Comparison of ENCODE assay signal across 23 cellular contexts in the genomic region with DNA sequence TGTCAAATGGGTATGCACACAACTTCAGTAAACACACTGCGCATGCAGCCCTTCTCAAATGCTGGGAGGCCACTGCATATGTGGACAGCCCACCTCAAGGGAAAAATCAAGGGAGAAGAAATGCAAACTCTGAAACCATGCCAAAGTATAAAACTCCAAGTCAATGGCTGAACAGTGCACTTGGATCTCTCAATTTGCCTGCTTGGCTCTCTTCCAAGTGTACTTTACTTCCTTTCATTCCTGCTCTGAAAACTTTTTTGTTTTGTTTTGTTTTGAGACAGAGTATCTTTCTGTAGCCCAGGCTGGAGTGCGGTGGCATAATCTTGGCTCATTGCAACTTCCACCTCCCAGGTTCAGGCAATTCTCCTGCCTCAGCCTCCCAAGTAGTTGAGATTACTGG. TPM values are rescaled to one million over a fixed set of nuclear protein-coding genes. Genes with fewer than 3 reads are reported as not detected.
DNase-seq lines count a peak whose midpoint lies in the region; ATAC-seq, FAIRE-seq and TF ChIP-seq lines count a peak whose summit lies in the region.
"Had no signal": no experiment of that assay in that cellular context is flagged by ENCODE, and none has a peak within 500 bp of the region (broad histone marks: within the 10 kb centered on the region; RNA-seq: fewer than 3 reads in every experiment).

No MANE protein-coding gene starts in this region.

- H2AFZ ChIP-seq in GM23338 = peak overlapping the region; percentile 67; the same call in 1 of the 2 replicates

- no peak for FAIRE-seq in small intestine (lab: Jason Lieb, UNC)
- FAIRE-seq: GM12892, H54 had no signal

- H3K4me3 Mint-ChIP-seq in GM23338 = no peak overlapping the region

- H3K27ac Mint-ChIP-seq in GM23338 = no peak overlapping the region

- H3K4me3 ChIP-seq in GM23338 (no peak overlapping the region), left lung (no peak overlapping the region), small intestine (ENCODE audit: low read depth in 1 of 2, low read length in 2 of 2) (no peak overlapping the region)
- H3K4me3 ChIP-seq: SJCRH30 had no signal

- H3K4me2 ChIP-seq in GM23338 = no peak overlapping the region

- H3K27me3 ChIP-seq in GM23338 (ENCODE audit: insufficient read depth) (no peaks in the 10 kb centered on the region), left lung (no peaks in the 10 kb centered on the region), small intestine (ENCODE audit: control insufficient read depth in 2 of 2, insufficient read depth in 2 of 2, low read length in 2 of 2) (no peaks in the 10 kb centered on the region)
- H3K27me3 ChIP-seq: SJCRH30 had no signal

- no peak overlapping the region for H3K27ac ChIP-seq in GM23338 (ENCODE audit: low read depth)
- no peak overlapping the region for H3K27ac ChIP-seq in left lung
- H3K27ac ChIP-seq in small intestine (ENCODE audit: low read depth in 1 of 2, low read length in 1 of 2) = no peak overlapping the region
- H3K27ac ChIP-seq: HL-60, SJCRH30 had no signal

- H3K27me3 Mint-ChIP-seq in GM23338 (ENCODE audit: insufficient read depth, low read depth, poor library complexity) = peaks cover 3% of the 10 kb centered on the region

- no peaks in the 10 kb centered on the region for H3K9me2 ChIP-seq in GM23338 (ENCODE audit: insufficient read depth)

- H3F3A ChIP-seq in GM23338 (replicated peaks; ENCODE audit: low read depth) = no peaks in the 10 kb centered on the region

- H3K4me1 Mint-ChIP-seq in GM23338 = peaks cover 24% of the 10 kb centered on the region

- no peaks in the 10 kb centered on the region for H3K79me2 ChIP-seq in GM23338 (replicated peaks; ENCODE audit: insufficient read depth)

- H3K4me1 ChIP-seq in GM23338 (ENCODE audit: insufficient read depth) (peaks cover 19% of the 10 kb centered on the region), left lung (no peaks in the 10 kb centered on the region), small intestine (ENCODE audit: control insufficient read depth in 2 of 2, insufficient read depth in 1 of 2, low read depth in 1 of 2, low read length in 1 of 2) (peaks cover 0 to 2% of the 10 kb centered on the region in 2 donors)
- H3K4me1 ChIP-seq: SJCRH30 had no signal

- TF ChIP-seq CTCF in GM23338 (conservative IDR thresholded peaks at IDR 0.05; ENCODE audit: low read depth in 2 of 2) (no peak), left lung (IDR thresholded peaks at IDR 0.05) (no peak)

- WGBS in small intestine, 3 donors = 51 to 68% (median 57%) methylated on average over 2 of the region's 2 CpGs

- intact Hi-C loops in left lung (cut with DNase I) = no loop called here

- DNase-seq in GM23338 (ENCODE audit: low spot score) (no peak), astrocyte of the hippocampus (ENCODE audit: low read depth, low spot score) (peak; percentile 9), left lung (no peak), small intestine (peak; percentile 79), NCI-H2171 treated with DMSO at 0.1 percent for 48 hours (lab: John Stamatoyannopoulos, UW) (no peak), amniotic stem cell (lab: John Stamatoyannopoulos, UW) (no peak)
- DNase-seq: Calu3, DMS79 treated with DMSO at 0.1 percent for 48 hours, Kasumi-1, MV-4-11, NCI-H1694, NCI-H2029 treated with DMSO at 0.1 percent for 48 hours, NCI-H2171, NCI-H345, NCI-H510A treated with DMSO at 0.1 percent for 48 hours, NCI-H748 treated with DMSO at 0.1 percent for 48 hours, PC-3, SJCRH30 had no signal

- H3K36me3 ChIP-seq in GM23338 (ENCODE audit: insufficient read depth) = no peaks in the 10 kb centered on the region
- no peaks in the 10 kb centered on the region for H3K36me3 ChIP-seq in left lung
- no peaks in the 10 kb centered on the region for H3K36me3 ChIP-seq in small intestine (ENCODE audit: control insufficient read depth in 2 of 2, insufficient read depth in 2 of 2, low read length in 2 of 2)
- H3K36me3 ChIP-seq: SJCRH30 had no signal

- ATAC-seq in GM23338 (no peak), left lung (peak; percentile 36), GM21381 (IDR thresholded peaks at IDR 0.05; ENCODE audit: unreplicated experiment) (no peak)
- ATAC-seq: PC-3, SK-N-SH treated with all-trans-retinoic acid at 6 μM for 48 hours had no signal

- no peaks in the 10 kb centered on the region; the same call in 2 of the 3 replicates for H3K36me3 Mint-ChIP-seq in GM23338 (ENCODE audit: low read depth)

- H3K9me3 ChIP-seq in left lung (no peaks in the 10 kb centered on the region), small intestine (ENCODE audit: control insufficient read depth, low read depth) (no peaks in the 10 kb centered on the region)
- H3K9me3 ChIP-seq: SJCRH30 had no signal

- H4K20me1 ChIP-seq in GM23338 (replicated peaks; ENCODE audit: insufficient read depth) = no peaks in the 10 kb centered on the region

- H3K9me3 Mint-ChIP-seq in GM23338 = no peaks in the 10 kb centered on the region

TF ChIP-seq in GM23338, 12 proteins besides CTCF, POLR2A, EP300 and RAD21:
- TF ChIP-seq EZH2phosphoT487 (IDR thresholded peaks at IDR 0.05; ENCODE audit: unreplicated experiment) (no peak), ZNF331 (CRISPR knock-in tag; IDR thresholded peaks at IDR 0.05; ENCODE audit: low read depth) (no peak), NANOG (IDR thresholded peaks at IDR 0.05; ENCODE audit: borderline replicate concordance) (no peak), CREB1 (CRISPR knock-in tag; IDR thresholded peaks at IDR 0.05; ENCODE audit: low read depth) (no peak), ZNF114 (CRISPR knock-in tag; IDR thresholded peaks at IDR 0.05) (no peak), POLR2AphosphoS5 (IDR thresholded peaks at IDR 0.05; ENCODE audit: low read depth) (no peak)
- TF ChIP-seq, protein P1, sequence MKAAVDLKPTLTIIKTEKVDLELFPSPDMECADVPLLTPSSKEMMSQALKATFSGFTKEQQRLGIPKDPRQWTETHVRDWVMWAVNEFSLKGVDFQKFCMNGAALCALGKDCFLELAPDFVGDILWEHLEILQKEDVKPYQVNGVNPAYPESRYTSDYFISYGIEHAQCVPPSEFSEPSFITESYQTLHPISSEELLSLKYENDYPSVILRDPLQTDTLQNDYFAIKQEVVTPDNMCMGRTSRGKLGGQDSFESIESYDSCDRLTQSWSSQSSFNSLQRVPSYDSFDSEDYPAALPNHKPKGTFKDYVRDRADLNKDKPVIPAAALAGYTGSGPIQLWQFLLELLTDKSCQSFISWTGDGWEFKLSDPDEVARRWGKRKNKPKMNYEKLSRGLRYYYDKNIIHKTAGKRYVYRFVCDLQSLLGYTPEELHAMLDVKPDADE (IDR thresholded peaks at IDR 0.05) = no peak
- TF ChIP-seq, protein P2, sequence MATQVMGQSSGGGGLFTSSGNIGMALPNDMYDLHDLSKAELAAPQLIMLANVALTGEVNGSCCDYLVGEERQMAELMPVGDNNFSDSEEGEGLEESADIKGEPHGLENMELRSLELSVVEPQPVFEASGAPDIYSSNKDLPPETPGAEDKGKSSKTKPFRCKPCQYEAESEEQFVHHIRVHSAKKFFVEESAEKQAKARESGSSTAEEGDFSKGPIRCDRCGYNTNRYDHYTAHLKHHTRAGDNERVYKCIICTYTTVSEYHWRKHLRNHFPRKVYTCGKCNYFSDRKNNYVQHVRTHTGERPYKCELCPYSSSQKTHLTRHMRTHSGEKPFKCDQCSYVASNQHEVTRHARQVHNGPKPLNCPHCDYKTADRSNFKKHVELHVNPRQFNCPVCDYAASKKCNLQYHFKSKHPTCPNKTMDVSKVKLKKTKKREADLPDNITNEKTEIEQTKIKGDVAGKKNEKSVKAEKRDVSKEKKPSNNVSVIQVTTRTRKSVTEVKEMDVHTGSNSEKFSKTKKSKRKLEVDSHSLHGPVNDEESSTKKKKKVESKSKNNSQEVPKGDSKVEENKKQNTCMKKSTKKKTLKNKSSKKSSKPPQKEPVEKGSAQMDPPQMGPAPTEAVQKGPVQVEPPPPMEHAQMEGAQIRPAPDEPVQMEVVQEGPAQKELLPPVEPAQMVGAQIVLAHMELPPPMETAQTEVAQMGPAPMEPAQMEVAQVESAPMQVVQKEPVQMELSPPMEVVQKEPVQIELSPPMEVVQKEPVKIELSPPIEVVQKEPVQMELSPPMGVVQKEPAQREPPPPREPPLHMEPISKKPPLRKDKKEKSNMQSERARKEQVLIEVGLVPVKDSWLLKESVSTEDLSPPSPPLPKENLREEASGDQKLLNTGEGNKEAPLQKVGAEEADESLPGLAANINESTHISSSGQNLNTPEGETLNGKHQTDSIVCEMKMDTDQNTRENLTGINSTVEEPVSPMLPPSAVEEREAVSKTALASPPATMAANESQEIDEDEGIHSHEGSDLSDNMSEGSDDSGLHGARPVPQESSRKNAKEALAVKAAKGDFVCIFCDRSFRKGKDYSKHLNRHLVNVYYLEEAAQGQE (IDR thresholded peaks at IDR 0.05; ENCODE audit: unreplicated experiment) = no peak

RNA-seq across cellular contexts. Expression of a gene that starts 18.8 kb away (rescaled TPM):
- 54.9 and 57.1 TPM in 2 replicates for total RNA-seq in GM23338 (2014; rRNA removed; shearing (Covaris generic))
- 54.0 and 69.6 TPM in 2 replicates for polyA plus RNA-seq in GM23338 (2016; fragmentation: Nextera tagmentation; extraction: Ambion mirVana)
- total RNA-seq in left lung = 10 to 100 TPM; 42.5 to 49.2 TPM
- polyA plus RNA-seq in small intestine = 10 to 100 TPM; 34.2 to 68.4 (median 43.0) TPM

Comparison
In these comparisons a context has a peak if more than half of its experiments do, and no peak if none do; other contexts are left out.
1. DNase-seq: peak in astrocyte of the hippocampus (single experiment) and small intestine (single experiment); none in GM23338 (single experiment), left lung (0 of 2), NCI-H2171 treated with DMSO at 0.1 percent for 48 hours (single experiment) and amniotic stem cell (single experiment).